ENCODE assay signal across 1 cellular context in genomic region chr7:80259-81236, GRCh38.
TF ChIP-seq lines count a peak whose summit lies in the region.

No MANE protein-coding gene starts in this region.

TF ChIP-seq in HepG2, 621 proteins besides CTCF, POLR2A, EP300 and RAD21:
- TF ChIP-seq NFE2L1 (CRISPR knock-in tag; IDR thresholded peaks at IDR 0.05; ENCODE audit: borderline replicate concordance) = no peak
- TF ChIP-seq POGZ (CRISPR knock-in tag; IDR thresholded peaks at IDR 0.05) = no peak
- no peak for TF ChIP-seq ZNF569 (CRISPR knock-in tag; IDR thresholded peaks at IDR 0.05; ENCODE audit: borderline replicate concordance)
- TF ChIP-seq HDAC6 (IDR thresholded peaks at IDR 0.05; ENCODE audit: low read depth, low read length) = no peak
- no peak for TF ChIP-seq TGIF2 (CRISPR knock-in tag; IDR thresholded peaks at IDR 0.05)
- no peak for TF ChIP-seq RBM22 (optimal IDR thresholded peaks at IDR 0.05; ENCODE audit: low read length)
- no peak for TF ChIP-seq ZNF138 (CRISPR knock-in tag; IDR thresholded peaks at IDR 0.05; ENCODE audit: low read depth)
- no peak for TF ChIP-seq JARID2 (CRISPR knock-in tag; IDR thresholded peaks at IDR 0.05; ENCODE audit: insufficient replicate concordance)
- TF ChIP-seq MNT (IDR thresholded peaks at IDR 0.05) = no peak
- TF ChIP-seq ZBTB26 (CRISPR knock-in tag; IDR thresholded peaks at IDR 0.05; ENCODE audit: borderline replicate concordance) = no peak
- no peak for TF ChIP-seq SNAI1 (CRISPR knock-in tag; IDR thresholded peaks at IDR 0.05; ENCODE audit: borderline replicate concordance)
- no peak for TF ChIP-seq ASH2L (IDR thresholded peaks at IDR 0.05; ENCODE audit: insufficient read length, low read depth, low read length)
- TF ChIP-seq POLR2AphosphoS2 (IDR thresholded peaks at IDR 0.05; ENCODE audit: low read depth, low read length) = no peak
- no peak for TF ChIP-seq ZNF691 (CRISPR knock-in tag; IDR thresholded peaks at IDR 0.05; ENCODE audit: borderline replicate concordance, low read depth)
- no peak for TF ChIP-seq ZBTB4 (CRISPR knock-in tag; IDR thresholded peaks at IDR 0.05; ENCODE audit: borderline replicate concordance)
